In genomic region chr2:74527741-74528140, GRCh38 we compare ENCODE assay signal across 7 cellular contexts. TPM values are rescaled to one million over a fixed set of nuclear protein-coding genes. Genes with fewer than 3 reads are reported as not detected.
DNase-seq lines count a peak whose midpoint lies in the region; ATAC-seq and TF ChIP-seq lines count a peak whose summit lies in the region.
"Had no signal": no experiment of that assay in that cellular context is flagged by ENCODE, and none has a peak within 500 bp of the region (broad histone marks: within the 10 kb centered on the region; RNA-seq: fewer than 3 reads in every experiment).

No MANE protein-coding gene starts in this region.

- peaks cover 47% of the 10 kb centered on the region for H3K4me1 Mint-ChIP-seq in activated CD8-positive, alpha-beta memory T cell treated with anti-CD3 and anti-CD28 coated beads, Interleukin-2, amount 10 ng/mL, durations not matched to agents 7 days and 5 days
- peaks cover 38% of the 10 kb centered on the region for H3K4me1 Mint-ChIP-seq in nephron progenitor cell

- CTCF ChIA-PET in activated CD8-positive, alpha-beta memory T cell treated with anti-CD3 and anti-CD28 coated beads, Interleukin-2, amount 10 ng/mL, durations not matched to agents 7 days and 5 days (lab: Charles Lee): interaction anchor here (5.9 to 6.4 kb wide), 2 partner anchors 26 to 45 kb away, joined by 39 to 61 read pairs; partner anchors contain the start of genes CCDC142, LBX2 and TTC31

- ATAC-seq in activated CD8-positive, alpha-beta memory T cell treated with anti-CD3 and anti-CD28 coated beads, Interleukin-2, amount 10 ng/mL, durations not matched to agents 7 days and 5 days: no peak
- ATAC-seq: gastrocnemius medialis had no signal

- H3K27ac Mint-ChIP-seq in activated CD8-positive, alpha-beta memory T cell treated with anti-CD3 and anti-CD28 coated beads, Interleukin-2, amount 10 ng/mL, durations not matched to agents 7 days and 5 days: peak overlapping the region; percentile 29
- H3K27ac Mint-ChIP-seq in nephron progenitor cell: no peak overlapping the region

- TF ChIP-seq CTCF in nephron progenitor cell (IDR thresholded peaks at IDR 0.05): no peak

- H3K36me3 Mint-ChIP-seq in activated CD8-positive, alpha-beta memory T cell treated with anti-CD3 and anti-CD28 coated beads, Interleukin-2, amount 10 ng/mL, durations not matched to agents 7 days and 5 days: peaks cover 44% of the 10 kb centered on the region
- peaks cover 39% of the 10 kb centered on the region for H3K36me3 Mint-ChIP-seq in nephron progenitor cell (ENCODE audit: low read depth)

- H3K27me3 Mint-ChIP-seq in activated CD8-positive, alpha-beta memory T cell treated with anti-CD3 and anti-CD28 coated beads, Interleukin-2, amount 10 ng/mL, durations not matched to agents 7 days and 5 days: no peaks in the 10 kb centered on the region
- H3K27me3 Mint-ChIP-seq in nephron progenitor cell (ENCODE audit: low read depth, poor library complexity): peaks cover 18% of the 10 kb centered on the region

- H3K4me3 Mint-ChIP-seq in activated CD8-positive, alpha-beta memory T cell treated with anti-CD3 and anti-CD28 coated beads, Interleukin-2, amount 10 ng/mL, durations not matched to agents 7 days and 5 days: peak overlapping the region; percentile 100
- H3K4me3 Mint-ChIP-seq in nephron progenitor cell: peak overlapping the region; percentile 99

- H3K9me3 Mint-ChIP-seq in activated CD8-positive, alpha-beta memory T cell treated with anti-CD3 and anti-CD28 coated beads, Interleukin-2, amount 10 ng/mL, durations not matched to agents 7 days and 5 days (ENCODE audit: low read depth): no peaks in the 10 kb centered on the region
- H3K9me3 Mint-ChIP-seq in nephron progenitor cell: no peaks in the 10 kb centered on the region

- DNase-seq in activated CD8-positive, alpha-beta memory T cell treated with anti-CD3 and anti-CD28 coated beads, Interleukin-2, amount 10 ng/mL, durations not matched to agents 7 days and 5 days: no peak
- no peak for DNase-seq in activated CD8-positive, alpha-beta memory T cell treated with anti-CD3 and anti-CD28 coated beads for 24 hours
- DNase-seq in nephron progenitor cell: no peak
- no peak for DNase-seq in DMS53 treated with DMSO at 0.1 percent for 48 hours (lab: John Stamatoyannopoulos, UW; ENCODE audit: unreplicated experiment)
- DNase-seq: activated naive CD4-positive, alpha-beta T cell treated with anti-CD3 and anti-CD28 coated beads, Interleukin-2, amount 50 U/mL, for 16 hours; gastrocnemius medialis; SHP77 had no signal

RNA-seq across cellular contexts. Expression of gene DQX1, which starts 1.7 kb away (rescaled TPM):
- total RNA-seq in activated CD8-positive, alpha-beta memory T cell treated with anti-CD3 and anti-CD28 coated beads, Interleukin-2, amount 10 ng/mL, durations not matched to agents 7 days and 5 days: under 1 TPM; 0.38 to 0.94 TPM

RNA-seq across cellular contexts. Expression of gene AUP1, which starts 1.8 kb away (rescaled TPM):
- 100 to 1,000 TPM; 140 to 158 TPM for total RNA-seq in activated CD8-positive, alpha-beta memory T cell treated with anti-CD3 and anti-CD28 coated beads, Interleukin-2, amount 10 ng/mL, durations not matched to agents 7 days and 5 days

RNA-seq across cellular contexts. Expression of gene HTRA2, which starts 2.0 kb away (rescaled TPM):
- 10 to 100 TPM; 52.2 to 87.2 TPM for total RNA-seq in activated CD8-positive, alpha-beta memory T cell treated with anti-CD3 and anti-CD28 coated beads, Interleukin-2, amount 10 ng/mL, durations not matched to agents 7 days and 5 days

RNA-seq across cellular contexts. Expression of gene TLX2, which starts 13.5 kb away (rescaled TPM):
- total RNA-seq in activated CD8-positive, alpha-beta memory T cell treated with anti-CD3 and anti-CD28 coated beads, Interleukin-2, amount 10 ng/mL, durations not matched to agents 7 days and 5 days: 1 to 10 TPM in 1 of 2 experiments, under 1 TPM in 1; 0.82 to 1.3 TPM
- total RNA-seq: gastrocnemius medialis had no signal

RNA-seq across cellular contexts. Expression of gene PCGF1, which starts 20.2 kb away (rescaled TPM):
- 10 to 100 TPM; 15.5 to 34.0 TPM for total RNA-seq in activated CD8-positive, alpha-beta memory T cell treated with anti-CD3 and anti-CD28 coated beads, Interleukin-2, amount 10 ng/mL, durations not matched to agents 7 days and 5 days
